Comparison of ENCODE assay signal across 2 cellular contexts in the genomic region with DNA sequence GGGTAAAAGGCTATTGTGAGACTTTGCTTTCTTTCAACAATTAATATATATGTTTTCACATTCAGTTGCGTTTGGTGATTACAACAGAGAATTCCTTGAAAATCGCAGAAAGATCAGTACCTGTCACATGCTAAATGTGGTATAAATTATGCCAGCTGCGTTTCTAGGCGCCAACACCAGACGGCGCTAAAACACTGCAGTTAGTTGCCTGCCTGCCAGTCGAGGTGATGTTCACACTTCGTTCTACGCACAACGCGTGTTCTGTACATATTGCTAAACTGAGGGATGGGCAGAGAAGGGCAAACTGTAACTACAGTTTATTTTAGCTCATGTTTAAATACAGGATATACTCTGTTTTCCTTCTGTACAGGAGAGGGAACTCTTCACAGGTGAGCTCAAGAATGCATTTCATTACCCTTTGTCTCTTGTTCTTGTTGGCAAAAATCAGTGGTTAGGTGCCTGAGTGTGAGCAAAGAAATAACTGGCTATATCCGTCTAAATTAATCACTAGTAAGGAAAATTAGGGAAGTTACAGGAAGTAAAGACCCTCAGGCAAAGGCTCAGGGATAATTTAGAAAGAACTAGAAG.
TF ChIP-seq lines count a peak whose summit lies in the region.

No MANE protein-coding gene starts in this region.

TF ChIP-seq in A549, 52 proteins besides CTCF, POLR2A, EP300 and RAD21:
- TF ChIP-seq SMC3 (IDR thresholded peaks at IDR 0.05) (peak; percentile 71), CEBPB (IDR thresholded peaks at IDR 0.05) (no peak)
TF ChIP-seq in A549: peak in this region for 1.

TF ChIP-seq in IMR-90, 13 proteins besides CTCF, POLR2A, EP300 and RAD21:
- TF ChIP-seq SMC3 (IDR thresholded peaks at IDR 0.05; ENCODE audit: low read depth, low read length) = peak; percentile 45
- no peak for TF ChIP-seq MAZ (IDR thresholded peaks at IDR 0.05; ENCODE audit: borderline replicate concordance, low read depth, low read length)
TF ChIP-seq in IMR-90: peak in this region for 1.
